26 cellular contexts compared by ENCODE assay signal in genomic region chr3:105953831-105954230, GRCh38.
"Had no signal": no experiment of that assay in that cellular context is flagged by ENCODE, and none has a peak within 500 bp of the region (broad histone marks: within the 10 kb centered on the region; RNA-seq: fewer than 3 reads in every experiment).

No MANE protein-coding gene starts in this region.

- H3K4me3 ChIP-seq: adrenal gland, cardiac muscle cell, K562, MG63 had no signal

- DNase-seq: activated CD4-positive, alpha-beta T cell treated with anti-CD3 and anti-CD28 coated beads, Interleukin-2, amount 10 ng/mL, durations not matched to agents 24 days and 14 days; activated CD4-positive, alpha-beta T cell treated with anti-CD3 and anti-CD28 coated beads, Interleukin-2, amount 50 U/mL, for 4 hours; activated CD4-positive, CD25-positive, alpha-beta regulatory T cell; activated CD8-positive, alpha-beta T cell treated with anti-CD3 and anti-CD28 coated beads for 36 hours; activated gamma-delta T cell treated with Interleukin-2 at 50 U/mL for 16 hours; activated naive CD4-positive, alpha-beta T cell treated with anti-CD3 and anti-CD28 coated beads for 36 hours; activated T-cell treated with anti-CD3 and anti-CD28 coated beads, Interleukin-2, amount 50 U/mL, for 4 hours; adrenal gland; brain microvascular endothelial cell; MG63; NCI-H1092; NCI-H1436 treated with DMSO at 0.1 percent for 48 hours; NCI-H1694 treated with DMSO at 0.1 percent for 48 hours; NCI-H2029; NCI-H510A; NCI-H526; NCI-H748 treated with DMSO at 0.1 percent for 48 hours; NK-92 treated with Interleukin-12 subunit alpha and Interleukin-12 subunit beta, amount 100 ng/mL, for 24 hours; Right ventricle myocardium superior; SW 1271; T-helper 1 cell; T1000; WERI-Rb-1 had no signal

- H3K36me3 ChIP-seq: adrenal gland, brain microvascular endothelial cell, cardiac muscle cell, MG63, WERI-Rb-1 had no signal

- H3K27me3 ChIP-seq: adrenal gland, brain microvascular endothelial cell, cardiac muscle cell, MG63 had no signal

- FAIRE-seq: K562 had no signal

- ATAC-seq: activated CD8-positive, alpha-beta T cell treated with anti-CD3 and anti-CD28 coated beads for 36 hours; activated naive CD4-positive, alpha-beta T cell treated with anti-CD3 and anti-CD28 coated beads, Interleukin-2, amount 50 U/mL, for 72 hours; activated T-cell treated with anti-CD3 and anti-CD28 coated beads, Interleukin-2, amount 50 U/mL, for 4 hours; K562 had no signal
